Comparison of ENCODE assay signal across 8 cellular contexts in the genomic region with DNA sequence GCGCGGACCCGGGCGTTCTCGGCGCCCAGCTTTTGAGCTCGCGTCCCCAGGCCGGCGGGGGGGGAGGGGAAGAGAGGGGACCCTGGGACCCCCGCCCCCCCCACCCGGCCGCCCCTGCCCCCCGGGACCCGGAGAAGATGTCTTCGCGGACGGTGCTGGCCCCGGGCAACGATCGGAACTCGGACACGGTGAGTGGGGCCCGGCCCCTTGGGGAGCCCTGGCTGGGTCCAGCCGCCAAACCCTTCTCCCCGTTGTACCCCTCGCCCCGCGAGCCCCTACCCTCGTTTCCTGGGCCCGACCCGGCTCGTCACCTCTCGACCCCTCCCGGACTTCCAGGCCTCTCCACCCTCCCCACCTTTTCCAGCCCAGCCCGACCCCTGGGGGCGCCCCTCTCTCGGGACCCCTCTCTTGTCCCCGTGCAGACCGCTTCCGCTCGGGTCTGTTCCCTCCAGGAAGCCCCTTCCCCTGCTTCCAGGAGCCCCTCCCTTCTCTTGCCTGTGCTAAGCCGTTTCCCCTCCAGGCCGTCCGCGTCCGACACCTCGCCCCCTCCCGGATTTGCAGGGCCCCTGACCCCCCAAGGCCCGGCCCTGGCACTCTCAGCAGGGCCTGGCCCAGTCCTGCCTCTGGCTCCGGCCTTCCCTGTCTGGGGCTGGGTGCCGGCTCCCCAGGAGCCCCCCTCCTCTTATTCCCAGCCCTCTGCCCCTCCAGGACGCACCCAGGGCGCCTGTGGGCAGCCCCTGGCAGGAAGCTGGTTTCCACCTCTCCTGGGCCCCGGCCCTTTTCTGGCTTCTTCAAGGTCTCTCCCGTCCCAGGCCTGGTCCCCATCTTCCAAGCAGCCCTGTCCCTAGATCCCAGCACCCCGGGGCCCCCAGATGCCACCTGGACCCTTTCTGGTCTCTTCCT. TPM values are rescaled to one million over a fixed set of nuclear protein-coding genes. Genes with fewer than 3 reads are reported as not detected.
DNase-seq lines count a peak whose midpoint lies in the region; ATAC-seq, FAIRE-seq and TF ChIP-seq lines count a peak whose summit lies in the region.

No MANE protein-coding gene starts in this region.

- H3K27me3 Mint-ChIP-seq in CD4-positive, alpha-beta memory T cell = no peaks in the 10 kb centered on the region

- no peaks in the 10 kb centered on the region for H3K9me3 ChIP-seq in CD4-positive, alpha-beta memory T cell (ENCODE audit: control insufficient read depth in 1 of 2, low read length in 2 of 2)
- H3K9me3 ChIP-seq in Loucy (ENCODE audit: insufficient read depth, low read depth, low read length) (no peaks in the 10 kb centered on the region), mammary epithelial cell (replicated peaks; ENCODE audit: insufficient read depth, low read length) (no peaks in the 10 kb centered on the region), HepG2 (ENCODE audit: low read length) (no peaks in the 10 kb centered on the region), thyroid gland (no peaks in the 10 kb centered on the region)

- no peaks in the 10 kb centered on the region for H3K9me2 ChIP-seq in Loucy (replicated peaks; ENCODE audit: low read depth, low read length)

- CTCF ChIA-PET in CD4-positive, alpha-beta memory T cell (lab: Charles Lee; ENCODE audit: partially characterized antibody) = no interaction called here
- CTCF ChIA-PET in mammary epithelial cell (lab: Charles Lee; ENCODE audit: low non-redundant PET) (no interaction called here), HepG2 (lab: Yijun Ruan, JAX; ENCODE audit: low intra/inter-chr PET ratio, low total read pairs) (no interaction called here)

- peak overlapping the region; percentile 92 for H3K9ac ChIP-seq in Loucy (ENCODE audit: low read depth, low read length, poor library complexity, severe bottlenecking)
- H3K9ac ChIP-seq in mammary epithelial cell (ENCODE audit: insufficient read depth, low read length) = peak overlapping the region; percentile 59
- peak overlapping the region; percentile 89 for H3K9ac ChIP-seq in HepG2 (ENCODE audit: insufficient read depth, low read depth, low read length)

- TF ChIP-seq EP300 in HepG2 (IDR thresholded peaks at IDR 0.05; ENCODE audit: low read depth in 2 of 2, low read length in 2 of 2) (no peak), HepG2 (CRISPR knock-in tag; IDR thresholded peaks at IDR 0.05; ENCODE audit: borderline replicate concordance) (no peak)

- TF ChIP-seq POLR2A in HepG2 (IDR thresholded peaks at IDR 0.05; ENCODE audit: insufficient read depth in 1 of 2, low read depth in 2 of 2, low read length in 2 of 2) (no peak), thyroid gland (IDR thresholded peaks at IDR 0.05) (no peak)

- no peaks in the 10 kb centered on the region for H3K36me3 ChIP-seq in CD4-positive, alpha-beta memory T cell (ENCODE audit: insufficient read depth, low read length)
- H3K36me3 ChIP-seq in Loucy (ENCODE audit: insufficient read depth, low read length) = no peaks in the 10 kb centered on the region
- H3K36me3 ChIP-seq in mammary epithelial cell (ENCODE audit: insufficient read depth, low read length) = no peaks in the 10 kb centered on the region
- H3K36me3 ChIP-seq in HepG2 (replicated peaks in 1 of 2; ENCODE audit: control insufficient read depth in 1 of 2, insufficient read depth in 2 of 2, low read length in 2 of 2) = no peaks in the 10 kb centered on the region; a peak in 1 of 5 replicates
- H3K36me3 ChIP-seq in thyroid gland = no peaks in the 10 kb centered on the region

- peak overlapping the region; percentile 17 to 55 for H3K4me3 ChIP-seq in CD4-positive, alpha-beta memory T cell (ENCODE audit: low read length in 2 of 2)
- H3K4me3 ChIP-seq in Loucy (ENCODE audit: low read length, poor library complexity, severe bottlenecking) = peak overlapping the region; percentile 99
- peak overlapping the region; percentile 64 to 83 (median 76) for H3K4me3 ChIP-seq in mammary epithelial cell (replicated peaks in 1 of 3; ENCODE audit: insufficient read depth in 1 of 3, low read depth in 2 of 3, low read length in 3 of 3)
- H3K4me3 ChIP-seq in HepG2 (replicated peaks in 1 of 3; ENCODE audit: insufficient read depth in 1 of 3, low read depth in 2 of 3, low read length in 3 of 3) = peak overlapping the region; percentile 80 to 91 (median 91)
- peak overlapping the region; percentile 50 to 69 (median 63) for H3K4me3 ChIP-seq in thyroid gland (replicated peaks in 1 of 3)

- 2% methylated on average over 9 of the region's 57 CpGs for WGBS in mammary epithelial cell (ENCODE audit: low coverage, missing lambda C conversion rate)
- under 1% methylated on average over 25 of the region's 57 CpGs for WGBS in HepG2 (ENCODE audit: low lambda C conversion rate)
- 3 to 5% methylated on average over 24 to 31 of the region's 57 CpGs for WGBS in thyroid gland, 2 donors

- peaks cover 53% of the 10 kb centered on the region for H3K79me2 ChIP-seq in Loucy (ENCODE audit: insufficient read depth, low read length)
- peaks cover 51% of the 10 kb centered on the region for H3K79me2 ChIP-seq in mammary epithelial cell (ENCODE audit: insufficient read depth, low read length)
- peaks cover 38% of the 10 kb centered on the region for H3K79me2 ChIP-seq in HepG2 (ENCODE audit: insufficient read depth, low read length)

- peaks cover 0 to 4% of the 10 kb centered on the region in 2 donors for H3K36me3 Mint-ChIP-seq in CD4-positive, alpha-beta memory T cell

- DNase-seq in CD4-positive, alpha-beta memory T cell = peak in 2 of 5 donors; percentile 7 to 12
- DNase-seq in mammary epithelial cell (no peak), HepG2 (ENCODE audit: low spot score) (no peak), thyroid gland (peak; percentile 11 to 16), LoVo (ENCODE audit: low spot score) (no peak), KBM-7 (no peak)

- intact Hi-C loops in CD4-positive, alpha-beta memory T cell (cut with micrococcal nuclease) = no loop called here
- intact Hi-C loops in mammary epithelial cell (cut with micrococcal nuclease) (loop anchor here (2.0 to 5.0 kb wide), 3 partner anchors 31 to 233 kb away; no protein-coding TSS in a partner anchor), HepG2 (cut with micrococcal nuclease; ENCODE audit: unreplicated experiment) (loop anchor here (2.0 kb wide), 1 partner anchor 87 kb away; no protein-coding TSS in a partner anchor), thyroid gland (cut with DNase I) (loop anchor here (5.0 to 10.0 kb wide), 2 partner anchors 91 to 153 kb away; partner anchors contain the start of genes KLC3, POLR1G and PPP1R13L)

- in situ Hi-C loops in mammary epithelial cell (cut with MboI; ENCODE audit: low sequenced_read_pairs in 2 of 2) = no loop called here
- in situ Hi-C loops in HepG2 (cut with HindIII; ENCODE audit: extremely low pct_ligation_motif_present, low pct_unique_long_range_greater_than_20kb) = loop anchor here (5.0 kb wide), 1 partner anchor 91 kb away; the partner anchor contains the start of gene KLC3
- in situ Hi-C loops in KBM-7 (cut with MboI; ENCODE audit: low pct_unique_long_range_greater_than_20kb, low sequenced_read_pairs) = no loop called here

- dilution Hi-C loops in mammary epithelial cell (cut with HindIII; ENCODE audit: low sequenced_read_pairs) = no loop called here

- H3K4me2 ChIP-seq in Loucy (ENCODE audit: low read depth, low read length, poor library complexity, severe bottlenecking) (peak overlapping the region; percentile 96), mammary epithelial cell (ENCODE audit: insufficient read depth, low read depth, low read length) (peak overlapping the region; percentile 97), HepG2 (ENCODE audit: low read depth, low read length) (peak overlapping the region; percentile 89)

- BruUV-seq in mammary epithelial cell (replicated peaks; lab: Mats Ljungman, UMichigan) (no TSS peak), HepG2 (replicated peaks; lab: Mats Ljungman, UMichigan) (no TSS peak)

- no peaks in the 10 kb centered on the region for H3F3A ChIP-seq in Loucy (ENCODE audit: low read depth)

- peaks cover 43% of the 10 kb centered on the region for H4K20me1 ChIP-seq in Loucy (ENCODE audit: insufficient read depth, low read length, poor library complexity, severe bottlenecking)
- no peaks in the 10 kb centered on the region for H4K20me1 ChIP-seq in mammary epithelial cell (ENCODE audit: insufficient read depth, low read length)
- no peaks in the 10 kb centered on the region for H4K20me1 ChIP-seq in HepG2 (ENCODE audit: insufficient read depth, low read length)

- H3K27ac ChIP-seq in CD4-positive, alpha-beta memory T cell (ENCODE audit: low read depth, low read length) = peak overlapping the region; percentile 49
- H3K27ac ChIP-seq in mammary epithelial cell (ENCODE audit: insufficient read depth, low read depth, low read length) = peak overlapping the region; percentile 48
- peak overlapping the region; percentile 61 for H3K27ac ChIP-seq in HepG2 (ENCODE audit: extremely low read length, insufficient read depth, low read length)
- peak overlapping the region in 2 of 3 donors; percentile 57 to 76 for H3K27ac ChIP-seq in thyroid gland

- H3K4me3 Mint-ChIP-seq in CD4-positive, alpha-beta memory T cell = peak overlapping the region; percentile 72 to 94 (median 83)

- POLR2A ChIA-PET in CD4-positive, alpha-beta memory T cell (lab: Charles Lee; ENCODE audit: partially characterized antibody) = interaction anchor here (0.5 kb wide), 1 partner anchor 74 kb away, joined by 3 read pairs; the partner anchor contains the start of gene TRAPPC6A
- POLR2A ChIA-PET in HepG2 (lab: Yijun Ruan, JAX) = no interaction called here

- peak overlapping the region in 6 of 7 donors; percentile 65 to 92 (median 82) for H3K27ac Mint-ChIP-seq in CD4-positive, alpha-beta memory T cell

- H3K4me1 ChIP-seq in CD4-positive, alpha-beta memory T cell (ENCODE audit: insufficient read depth, low read length) = peaks cover 50% of the 10 kb centered on the region
- H3K4me1 ChIP-seq in Loucy (ENCODE audit: insufficient read depth, low read length, poor library complexity, severe bottlenecking) (peaks cover 47% of the 10 kb centered on the region), mammary epithelial cell (ENCODE audit: insufficient read depth, low read length) (peaks cover 31% of the 10 kb centered on the region), HepG2 (ENCODE audit: insufficient read depth, low read length) (peaks cover 72% of the 10 kb centered on the region), thyroid gland (peaks cover 21 to 29% of the 10 kb centered on the region in 2 donors)

- no peak for FAIRE-seq in HepG2 (lab: Jason Lieb, UNC)

- TF ChIP-seq RAD21 in HepG2 (CRISPR knock-in tag; IDR thresholded peaks at IDR 0.05) = no peak

- H3K27me3 ChIP-seq in CD4-positive, alpha-beta memory T cell (ENCODE audit: insufficient read depth, low read length) = no peaks in the 10 kb centered on the region
- H3K27me3 ChIP-seq in Loucy (ENCODE audit: insufficient read depth, low read length, poor library complexity, severe bottlenecking) (peaks cover 4% of the 10 kb centered on the region), mammary epithelial cell (ENCODE audit: insufficient read depth, low read length) (no peaks in the 10 kb centered on the region), HepG2 (ENCODE audit: control insufficient read depth in 1 of 2, insufficient read depth in 2 of 2, low read length in 2 of 2) (no peaks in the 10 kb centered on the region; a peak in 1 of 5 replicates), thyroid gland (no peaks in the 10 kb centered on the region)

- no peak for TF ChIP-seq CTCF in Loucy (conservative IDR thresholded peaks at IDR 0.05; ENCODE audit: low read length)
- no peak for TF ChIP-seq CTCF in mammary epithelial cell (conservative IDR thresholded peaks at IDR 0.05 in 1 of 2, IDR thresholded peaks at IDR 0.05 in 1 of 2; ENCODE audit: extremely low read depth in 1 of 2, insufficient read depth in 1 of 2, low read depth in 1 of 2, low read length in 2 of 2)
- TF ChIP-seq CTCF in HepG2 (CRISPR knock-in tag; IDR thresholded peaks at IDR 0.05) = 0 out of 2 replicates have a peak, but pooled peaks have one; percentile 24
- TF ChIP-seq CTCF in thyroid gland (IDR thresholded peaks at IDR 0.05) = no peak

- H2AFZ ChIP-seq in Loucy (ENCODE audit: low read length) = 0 out of 2 replicates have a peak overlapping the region, but pooled peaks have one; percentile 30
- H2AFZ ChIP-seq in mammary epithelial cell (ENCODE audit: low read depth, low read length) = peak overlapping the region; percentile 41
- H2AFZ ChIP-seq in HepG2 (ENCODE audit: low read length) = no peak overlapping the region

- ATAC-seq in HepG2 (peak; percentile 37), GM21717 (IDR thresholded peaks at IDR 0.05; ENCODE audit: unreplicated experiment) (no peak)

- H3K9me3 Mint-ChIP-seq in CD4-positive, alpha-beta memory T cell = no peaks in the 10 kb centered on the region

- H3K4me1 Mint-ChIP-seq in CD4-positive, alpha-beta memory T cell = peaks cover 21 to 49% (median 33%) of the 10 kb centered on the region in 4 donors

RNA-seq across cellular contexts. Expression of gene MARK4, which starts 0.6 kb away (rescaled TPM):
- total RNA-seq in CD4-positive, alpha-beta memory T cell = 10 to 100 TPM; 24.3 to 25.2 TPM
- 1 to 10 TPM in 1 of 2 donors, under 1 TPM in 1; 0.11 to 1.7 TPM for polyA plus RNA-seq in CD4-positive, alpha-beta memory T cell
- total RNA-seq in mammary epithelial cell (10 to 100 TPM; 13.3 to 48.9 TPM), HepG2 (2016; rRNA removed; fragmentation: Illumina TruSeq; extraction: Trizol) (7.0 and 7.6 TPM in 2 replicates), thyroid gland (10 to 100 TPM; 18.5 to 25.1 (median 22.1) TPM)
- polyA plus RNA-seq in mammary epithelial cell (21.5 TPM), HepG2 (2011; rRNA removed) (11.4 and 12.2 TPM in 2 replicates)
- polyA minus RNA-seq in mammary epithelial cell = 150 TPM
- total RNA-seq in HepG2 (2016; cell fraction: cytosol; rRNA removed; fragmentation: Illumina TruSeq; extraction: Trizol; ENCODE audit: low read depth) = 11.1 and 13.3 TPM in 2 replicates
- total RNA-seq in HepG2 (2016; cell fraction: insoluble cytoplasmic fraction; rRNA removed; fragmentation: Illumina TruSeq; extraction: Trizol) = 3.4 and 6.6 TPM in 2 replicates
- total RNA-seq in HepG2 (2016; cell fraction: membrane; rRNA removed; fragmentation: Illumina TruSeq; extraction: Trizol) = 12.9 and 14.4 TPM in 2 replicates
- 6.3 and 7.9 TPM in 2 replicates for total RNA-seq in HepG2 (2016; cell fraction: nucleus; rRNA removed; fragmentation: Illumina TruSeq; extraction: Trizol)
- polyA plus RNA-seq in HepG2 (2011; cell fraction: cytosol; rRNA removed) = 6.6 and 8.5 TPM in 2 replicates
- polyA plus RNA-seq in HepG2 (2011; cell fraction: nucleus; rRNA removed) = 17.6 and 21.6 TPM in 2 replicates
- 28.5 and 39.6 TPM in 2 replicates for polyA plus RNA-seq in HepG2 (2012)
- 7.9 and 8.8 TPM in 2 replicates for polyA plus RNA-seq in HepG2 (2016; cell fraction: cytosol; fragmentation: Illumina TruSeq; extraction: Trizol; ENCODE audit: low read depth)
- 11.9 and 16.0 TPM in 2 replicates for polyA plus RNA-seq in HepG2 (2016; cell fraction: insoluble cytoplasmic fraction; fragmentation: Illumina TruSeq; extraction: Trizol; ENCODE audit: low read depth)
- 16.7 and 21.8 TPM in 2 replicates for polyA plus RNA-seq in HepG2 (2016; cell fraction: membrane; fragmentation: Illumina TruSeq; extraction: Trizol; ENCODE audit: low read depth)
- 15.8 and 17.0 TPM in 2 replicates for polyA plus RNA-seq in HepG2 (2016; cell fraction: nucleus; fragmentation: Illumina TruSeq; extraction: Trizol; ENCODE audit: insufficient read depth, low read depth)
- 1.4 and 19.5 TPM in 2 replicates for polyA minus RNA-seq in HepG2 (2011; rRNA and poly(A)+ RNA removed; ENCODE audit: low replicate concordance)
- 14.1 and 19.3 TPM in 2 replicates for polyA minus RNA-seq in HepG2 (2011; cell fraction: cytosol; rRNA and poly(A)+ RNA removed)
- polyA minus RNA-seq in HepG2 (2011; cell fraction: nucleus; rRNA and poly(A)+ RNA removed) = 10.3 TPM in 2 replicates

RNA-seq across cellular contexts. Expression of gene EXOC3L2, which starts 6.5 kb away (rescaled TPM):
- not detected for total RNA-seq in CD4-positive, alpha-beta memory T cell
- not detected for polyA plus RNA-seq in CD4-positive, alpha-beta memory T cell
- total RNA-seq in mammary epithelial cell (under 1 TPM in 1 of 2 donors, not detected in 1; 0.35 TPM), HepG2 (2016; rRNA removed; fragmentation: Illumina TruSeq; extraction: Trizol) (not detected in 2 replicates), thyroid gland (10 to 100 TPM in 2 of 4 donors, 1 to 10 TPM in 2; 2.1 to 17.2 (median 11.4) TPM)
- polyA plus RNA-seq in mammary epithelial cell (0.23 TPM), HepG2 (2011; rRNA removed) (0.21 TPM in 1 of 2 replicates, not detected in the other)
- 0.52 TPM for polyA minus RNA-seq in mammary epithelial cell
- not detected in 2 replicates for total RNA-seq in HepG2 (2016; cell fraction: cytosol; rRNA removed; fragmentation: Illumina TruSeq; extraction: Trizol; ENCODE audit: low read depth)
- total RNA-seq in HepG2 (2016; cell fraction: insoluble cytoplasmic fraction; rRNA removed; fragmentation: Illumina TruSeq; extraction: Trizol) = not detected in 2 replicates
- not detected in 2 replicates for total RNA-seq in HepG2 (2016; cell fraction: membrane; rRNA removed; fragmentation: Illumina TruSeq; extraction: Trizol)
- total RNA-seq in HepG2 (2016; cell fraction: nucleus; rRNA removed; fragmentation: Illumina TruSeq; extraction: Trizol) = not detected in 2 replicates
- 0.04 and 0.07 TPM in 2 replicates for polyA plus RNA-seq in HepG2 (2011; cell fraction: cytosol; rRNA removed)
- polyA plus RNA-seq in HepG2 (2011; cell fraction: nucleus; rRNA removed) = 0.07 and 0.19 TPM in 2 replicates
- 0.07 TPM in 1 of 2 replicates, not detected in the other for polyA plus RNA-seq in HepG2 (2012)
- polyA plus RNA-seq in HepG2 (2016; cell fraction: cytosol; fragmentation: Illumina TruSeq; extraction: Trizol; ENCODE audit: low read depth) = not detected in 2 replicates
- polyA plus RNA-seq in HepG2 (2016; cell fraction: insoluble cytoplasmic fraction; fragmentation: Illumina TruSeq; extraction: Trizol; ENCODE audit: low read depth) = not detected in 2 replicates
- not detected in 2 replicates for polyA plus RNA-seq in HepG2 (2016; cell fraction: membrane; fragmentation: Illumina TruSeq; extraction: Trizol; ENCODE audit: low read depth)
- polyA plus RNA-seq in HepG2 (2016; cell fraction: nucleus; fragmentation: Illumina TruSeq; extraction: Trizol; ENCODE audit: insufficient read depth, low read depth) = not detected in 2 replicates
- 0.20 TPM in 1 of 2 replicates, not detected in the other for polyA minus RNA-seq in HepG2 (2011; rRNA and poly(A)+ RNA removed; ENCODE audit: low replicate concordance)
- polyA minus RNA-seq in HepG2 (2011; cell fraction: cytosol; rRNA and poly(A)+ RNA removed) = not detected in 2 replicates
- polyA minus RNA-seq in HepG2 (2011; cell fraction: nucleus; rRNA and poly(A)+ RNA removed) = not detected in 2 replicates

Comparison
In these comparisons a context has a peak if more than half of its experiments do, and no peak if none do; other contexts are left out.
1. DNase-seq: peak in thyroid gland (2 of 2); none in mammary epithelial cell (single experiment), HepG2 (single experiment), LoVo (single experiment) and KBM-7 (single experiment).
2. H3K4me3 ChIP-seq: peak in every context shown above with its lines; median percentile 99 in Loucy; 91 in HepG2; 76 in mammary epithelial cell; 63 in thyroid gland; 36 in CD4-positive, alpha-beta memory T cell.
3. Peak in every context shown above with its lines, with median percentiles within 50 percentile points of each other: H3K27ac ChIP-seq, H3K4me2 ChIP-seq and H3K9ac ChIP-seq.